In the genomic region with DNA sequence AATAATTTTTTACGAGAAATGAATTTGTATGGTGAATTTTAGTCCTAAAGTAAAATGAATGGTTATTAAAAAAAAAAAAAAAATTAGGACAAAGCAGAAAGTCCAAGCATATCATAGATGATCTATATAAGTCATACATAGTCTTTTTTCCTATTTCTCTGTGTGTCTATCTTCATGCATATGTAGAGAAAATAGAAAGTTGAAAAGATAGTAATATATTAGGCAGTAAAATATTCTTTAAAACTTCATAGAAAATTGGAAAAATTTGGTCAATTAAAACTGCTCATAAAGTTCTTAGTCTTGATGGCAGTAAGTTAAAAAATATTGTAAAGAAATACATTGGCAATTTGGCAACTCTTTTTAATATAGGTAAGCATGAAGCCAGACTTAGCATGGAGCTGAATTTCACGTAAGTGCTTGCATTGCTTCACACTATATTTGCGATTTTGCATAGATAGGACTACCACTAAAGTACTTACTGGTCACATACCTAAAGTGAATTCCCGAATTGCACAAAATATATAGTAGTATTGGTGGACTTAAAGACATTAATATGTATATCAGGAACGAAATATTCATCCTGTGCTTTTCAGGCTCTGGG, we compare ENCODE assay signal across 23 cellular contexts.
"Had no signal": no experiment of that assay in that cellular context is flagged by ENCODE, and none has a peak within 500 bp of the region (broad histone marks: within the 10 kb centered on the region; RNA-seq: fewer than 3 reads in every experiment).

No MANE protein-coding gene starts in this region.

- FAIRE-seq: endothelial cell of umbilical vein, islet of Langerhans, keratinocyte had no signal

- H3K27ac ChIP-seq: coronary artery, dorsolateral prefrontal cortex, esophagus muscularis mucosa, foreskin keratinocyte, gastroesophageal sphincter, heart right ventricle, left lung, lower lobe of right lung had no signal

- H3K4me3 ChIP-seq: coronary artery, dorsolateral prefrontal cortex, esophagus muscularis mucosa, gastroesophageal sphincter, heart right ventricle, left lung, lower lobe of right lung had no signal

- ATAC-seq: foreskin keratinocyte; gastroesophageal sphincter; heart right ventricle; left cardiac atrium; left lung; left ventricle myocardium superior; lower lobe of right lung; naive thymus-derived CD4-positive, alpha-beta T cell; natural killer cell had no signal

- H3K4me1 ChIP-seq: esophagus muscularis mucosa, foreskin keratinocyte, gastroesophageal sphincter, heart right ventricle, left lung, lower lobe of right lung had no signal

- H3K9me3 ChIP-seq: esophagus muscularis mucosa had no signal

- H3K36me3 ChIP-seq: esophagus muscularis mucosa, gastroesophageal sphincter, heart right ventricle, left lung, lower lobe of right lung had no signal

- DNase-seq: dermis blood vessel endothelial cell; dorsolateral prefrontal cortex; effector CD4-positive, alpha-beta T cell; effector memory CD4-positive, alpha-beta T cell; foreskin keratinocyte; glutamatergic neuron; head of caudate nucleus; heart right ventricle; hippocampal formation; left cardiac atrium; left lung; left ventricle myocardium superior; lower lobe of right lung; mesenchymal stem cell; midbrain; naive thymus-derived CD4-positive, alpha-beta T cell; natural killer cell had no signal
